In genomic region chr16:78277374-78277773, GRCh38 we compare ENCODE assay signal across 1 cellular context.
TF ChIP-seq lines count a peak whose summit lies in the region.

No MANE protein-coding gene starts in this region.

TF ChIP-seq in SK-N-SH, 30 proteins besides CTCF, POLR2A, EP300 and RAD21 (continued from another document):
- TF ChIP-seq SMC3 (IDR thresholded peaks at IDR 0.05; ENCODE audit: low read depth, low read length) (no peak), USF2 (IDR thresholded peaks at IDR 0.05; ENCODE audit: borderline replicate concordance, low read depth, low read length) (no peak), ZBTB33 (IDR thresholded peaks at IDR 0.05; ENCODE audit: borderline replicate concordance, low read depth) (no peak)
